20 cellular contexts compared by ENCODE assay signal in the genomic region with DNA sequence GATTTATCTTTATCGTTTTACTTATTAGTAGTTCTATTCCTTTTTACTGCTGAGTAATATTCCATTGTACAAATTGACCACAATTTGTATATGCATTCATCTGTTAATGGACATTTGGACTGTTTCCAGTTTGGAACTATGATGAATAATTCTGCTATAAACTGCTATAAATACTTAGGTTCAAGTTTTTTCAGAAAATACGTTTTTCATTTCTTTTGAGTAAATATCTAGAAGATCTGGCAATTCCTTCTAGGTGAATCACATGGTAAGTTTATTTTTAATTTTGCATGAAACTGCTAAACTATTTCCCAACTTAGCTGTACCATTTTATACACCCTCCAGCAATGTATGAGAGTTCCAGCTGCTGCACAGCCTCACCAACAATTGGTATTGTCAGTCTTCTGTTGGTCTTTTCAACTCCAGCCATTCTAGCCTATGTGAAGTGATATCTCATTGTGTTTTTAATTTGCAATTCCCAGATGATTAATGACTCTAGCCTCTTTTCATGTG. TPM values are rescaled to one million over a fixed set of nuclear protein-coding genes. Genes with fewer than 3 reads are reported as not detected.
DNase-seq lines count a peak whose midpoint lies in the region; ATAC-seq, FAIRE-seq and TF ChIP-seq lines count a peak whose summit lies in the region.
"Had no signal": no experiment of that assay in that cellular context is flagged by ENCODE, and none has a peak within 500 bp of the region (broad histone marks: within the 10 kb centered on the region; RNA-seq: fewer than 3 reads in every experiment).

No MANE protein-coding gene starts in this region.

- peak; percentile 78 for DNase-seq in AG09319 (ENCODE audit: extremely low read depth, low read depth)
- DNase-seq in HCEC 1CT, result peak; percentile 87
- DNase-seq in astrocyte (ENCODE audit: low read depth), result peak; percentile 81
- DNase-seq in foreskin melanocyte, result peak; percentile 66
- DNase-seq in glomerular visceral epithelial cell (ENCODE audit: extremely low spot score), result no peak
- no peak for DNase-seq in activated T-cell treated with anti-CD3 and anti-CD28 coated beads, Interleukin-2, amount 50 U/mL, for 4 hours
- DNase-seq in NOMO-1 (lab: John Stamatoyannopoulos, UW; ENCODE audit: unreplicated experiment in 2 of 2), result no peak
- no peak for DNase-seq in RPMI8226
- DNase-seq: activated gamma-delta T cell treated with Interleukin-2 at 50 U/mL for 16 hours; C1 segment of cervical spinal cord; DMS79; H9; NCI-H146; NCI-H446 treated with DMSO at 0.1 percent for 48 hours; pancreas; spleen; stimulated activated naive CD4-positive, alpha-beta T cell treated with Interleukin-2 at 50 U/mL for 16 hours; upper lobe of left lung had no signal

- FAIRE-seq in astrocyte (lab: Jason Lieb, UNC), result no peak
- FAIRE-seq: keratinocyte, pancreas had no signal

- peaks cover 28% of the 10 kb centered on the region for H3K79me2 ChIP-seq in astrocyte (ENCODE audit: insufficient read depth, low read length)

- no peak overlapping the region for H3K27ac ChIP-seq in astrocyte (ENCODE audit: low read depth, low read length)
- H3K27ac ChIP-seq: cardiac muscle cell, pancreas, upper lobe of left lung had no signal

- H3K36me3 Mint-ChIP-seq in astrocyte (ENCODE audit: low read depth, unreplicated experiment), result peaks cover 6% of the 10 kb centered on the region
- peaks cover 12% of the 10 kb centered on the region for H3K36me3 Mint-ChIP-seq in activated T-cell treated with anti-CD3 and anti-CD28 coated beads, Interleukin-2, amount 50 U/mL, for 4 hours (ENCODE audit: insufficient read depth)

- no peaks in the 10 kb centered on the region for H3K27me3 ChIP-seq in astrocyte (ENCODE audit: insufficient read depth, low read length)
- H3K27me3 ChIP-seq: cardiac muscle cell, pancreas, spleen, upper lobe of left lung had no signal

- H2AFZ ChIP-seq in astrocyte (ENCODE audit: low read depth, low read length), result no peak overlapping the region

- TF ChIP-seq CTCF in AG09319 (IDR thresholded peaks at IDR 0.05; ENCODE audit: low read depth, low read length), result no peak
- TF ChIP-seq CTCF in astrocyte (IDR thresholded peaks at IDR 0.05; ENCODE audit: insufficient read depth, low read depth, low read length), result no peak

- H3K4me3 Mint-ChIP-seq in astrocyte (ENCODE audit: unreplicated experiment), result no peak overlapping the region
- no peak overlapping the region for H3K4me3 Mint-ChIP-seq in activated T-cell treated with anti-CD3 and anti-CD28 coated beads, Interleukin-2, amount 50 U/mL, for 4 hours
- H3K4me3 Mint-ChIP-seq: H9 had no signal

- H3K4me1 Mint-ChIP-seq in astrocyte (ENCODE audit: low read depth, unreplicated experiment), result peaks cover 13% of the 10 kb centered on the region
- peaks cover 24% of the 10 kb centered on the region for H3K4me1 Mint-ChIP-seq in activated T-cell treated with anti-CD3 and anti-CD28 coated beads, Interleukin-2, amount 50 U/mL, for 4 hours (ENCODE audit: low read depth)
- H3K4me1 Mint-ChIP-seq: H9 had no signal

- H3K4me2 ChIP-seq in astrocyte (ENCODE audit: low read length), result peak overlapping the region; percentile 21

- no peak overlapping the region for H3K9ac ChIP-seq in astrocyte (ENCODE audit: low read length)

- no peak for ATAC-seq in activated T-cell treated with anti-CD3 and anti-CD28 coated beads, Interleukin-2, amount 50 U/mL, for 4 hours
- ATAC-seq: pancreas had no signal

- peaks cover 6% of the 10 kb centered on the region for H3K4me1 ChIP-seq in astrocyte (ENCODE audit: insufficient read depth, low read length)
- H3K4me1 ChIP-seq: pancreas, upper lobe of left lung had no signal

- no peaks in the 10 kb centered on the region for H3K9me3 ChIP-seq in astrocyte (ENCODE audit: insufficient read depth, low read depth, low read length)
- H3K9me3 ChIP-seq: pancreas, spleen, upper lobe of left lung had no signal

- no peaks in the 10 kb centered on the region for H3K27me3 Mint-ChIP-seq in astrocyte (ENCODE audit: low read depth, unreplicated experiment)
- no peaks in the 10 kb centered on the region for H3K27me3 Mint-ChIP-seq in activated T-cell treated with anti-CD3 and anti-CD28 coated beads, Interleukin-2, amount 50 U/mL, for 4 hours (ENCODE audit: low read depth)

- no peak overlapping the region for H3K27ac Mint-ChIP-seq in astrocyte (ENCODE audit: unreplicated experiment)
- H3K27ac Mint-ChIP-seq: H9 had no signal

- peaks cover 5% of the 10 kb centered on the region for H3K36me3 ChIP-seq in astrocyte (ENCODE audit: insufficient read depth, low read length)
- H3K36me3 ChIP-seq: pancreas had no signal

- H3K9me3 Mint-ChIP-seq in astrocyte (ENCODE audit: unreplicated experiment), result no peaks in the 10 kb centered on the region
- H3K9me3 Mint-ChIP-seq in activated T-cell treated with anti-CD3 and anti-CD28 coated beads, Interleukin-2, amount 50 U/mL, for 4 hours, result no peaks in the 10 kb centered on the region
- H3K9me3 Mint-ChIP-seq: H9 had no signal

- H3K4me3 ChIP-seq in astrocyte (ENCODE audit: insufficient read depth, low read depth, low read length), result no peak overlapping the region
- H3K4me3 ChIP-seq: cardiac muscle cell, pancreas, spleen, upper lobe of left lung had no signal

- H4K20me1 ChIP-seq in astrocyte (ENCODE audit: insufficient read depth, low read length), result peaks cover 3% of the 10 kb centered on the region

RNA-seq across cellular contexts. Expression of a gene that starts 22.2 kb away (rescaled TPM):
- total RNA-seq in astrocyte, result 9.6 and 11.1 TPM in 2 replicates
- 10 to 100 TPM; 14.7 to 15.3 (median 14.8) TPM for total RNA-seq in activated T-cell treated with anti-CD3 and anti-CD28 coated beads, Interleukin-2, amount 50 U/mL, for 4 hours

RNA-seq across cellular contexts. Expression of a gene that starts 46.6 kb away (rescaled TPM):
- total RNA-seq in astrocyte, result 35.2 and 39.3 TPM in 2 replicates
- total RNA-seq in activated T-cell treated with anti-CD3 and anti-CD28 coated beads, Interleukin-2, amount 50 U/mL, for 4 hours, result 10 to 100 TPM; 40.7 to 43.1 (median 41.2) TPM

Comparison
In these comparisons a context has a peak if more than half of its experiments do, and no peak if none do; other contexts are left out.
1. DNase-seq: peak in AG09319 (single experiment), HCEC 1CT (single experiment), astrocyte (single experiment) and foreskin melanocyte (single experiment); none in glomerular visceral epithelial cell (single experiment), activated T-cell treated with anti-CD3 and anti-CD28 coated beads, Interleukin-2, amount 50 U/mL, for 4 hours (single experiment), NOMO-1 (0 of 2) and RPMI8226 (single experiment).